Comparison of ENCODE assay signal across 12 cellular contexts in the genomic region with DNA sequence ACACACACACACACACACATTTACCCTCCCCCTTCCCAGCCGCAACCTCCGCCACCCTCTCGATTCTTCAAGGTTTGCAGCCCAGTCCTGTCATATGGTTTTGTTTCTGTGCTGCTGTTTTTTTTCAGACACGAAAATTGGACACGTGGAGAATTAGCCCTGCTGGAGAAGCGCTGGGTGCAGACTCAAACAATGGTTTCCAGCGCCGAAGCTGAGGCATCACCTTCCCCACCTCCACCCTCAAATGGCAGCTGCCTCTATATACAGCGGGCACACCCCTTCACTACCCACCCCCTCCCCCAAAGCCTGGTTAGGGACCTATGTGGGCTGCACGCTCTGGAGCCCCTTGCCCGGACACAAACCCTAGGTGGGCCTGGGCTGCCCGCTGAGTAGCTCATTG.
DNase-seq lines count a peak whose midpoint lies in the region; ATAC-seq and TF ChIP-seq lines count a peak whose summit lies in the region.
"Had no signal": no experiment of that assay in that cellular context is flagged by ENCODE, and none has a peak within 500 bp of the region (broad histone marks: within the 10 kb centered on the region; RNA-seq: fewer than 3 reads in every experiment).

No MANE protein-coding gene starts in this region.

- peak overlapping the region; percentile 63 for H3K4me3 Mint-ChIP-seq in activated naive CD8-positive, alpha-beta T cell
- H3K4me3 Mint-ChIP-seq in activated naive CD8-positive, alpha-beta T cell treated with anti-CD3 and anti-CD28 coated beads, Interleukin-2, amount 50 U/mL, for 24 hours, result no peak overlapping the region
- H3K4me3 Mint-ChIP-seq in type B pancreatic cell, result peak overlapping the region; percentile 76

- H3K9me3 Mint-ChIP-seq in activated naive CD8-positive, alpha-beta T cell (ENCODE audit: low read depth), result no peaks in the 10 kb centered on the region
- no peaks in the 10 kb centered on the region for H3K9me3 Mint-ChIP-seq in activated naive CD8-positive, alpha-beta T cell treated with anti-CD3 and anti-CD28 coated beads, Interleukin-2, amount 50 U/mL, for 24 hours
- H3K9me3 Mint-ChIP-seq in type B pancreatic cell, result no peaks in the 10 kb centered on the region

- DNase-seq in activated naive CD8-positive, alpha-beta T cell treated with anti-CD3 and anti-CD28 coated beads, Interleukin-2, amount 50 U/mL, for 24 hours, result no peak
- DNase-seq in WERI-Rb-1 (peak; percentile 18), type B pancreatic cell (ENCODE audit: extremely low spot score, unreplicated experiment) (no peak), hippocampal formation (lab: John Stamatoyannopoulos, UW) (no peak)
- no peak for DNase-seq in stimulated activated CD4-positive, alpha-beta T cell treated with anti-CD3 and anti-CD28 coated beads, Interleukin-12 subunit alpha, Interleukin-12 subunit beta, amount 100 ng/mL, for 4 hours
- DNase-seq: activated CD4-positive, CD25-positive, alpha-beta regulatory T cell; NCI-H748 treated with DMSO at 0.1 percent for 48 hours had no signal

- ATAC-seq in activated naive CD8-positive, alpha-beta T cell treated with anti-CD3 and anti-CD28 coated beads, Interleukin-2, amount 50 U/mL, for 24 hours, result no peak
- no peak for ATAC-seq in HG03025 (IDR thresholded peaks at IDR 0.05; ENCODE audit: low FRiP score, unreplicated experiment)

- H3K4me3 ChIP-seq in WERI-Rb-1 (ENCODE audit: low read depth, low read length) (peak overlapping the region; percentile 59), iPS-18c (ENCODE audit: insufficient read depth, low read depth, low read length) (peak overlapping the region; percentile 40)
- H3K4me3 ChIP-seq: SJCRH30 had no signal

- TF ChIP-seq CTCF in WERI-Rb-1 (IDR thresholded peaks at IDR 0.05; ENCODE audit: low read depth, low read length), result no peak
- TF ChIP-seq CTCF in type B pancreatic cell (conservative IDR thresholded peaks at IDR 0.05), result no peak

- peak overlapping the region; percentile 96 for H3K27ac ChIP-seq in WERI-Rb-1
- H3K27ac ChIP-seq: SJCRH30 had no signal

- H3K4me1 Mint-ChIP-seq in activated naive CD8-positive, alpha-beta T cell (ENCODE audit: low read depth), result peaks cover 30% of the 10 kb centered on the region
- peaks cover 37% of the 10 kb centered on the region for H3K4me1 Mint-ChIP-seq in activated naive CD8-positive, alpha-beta T cell treated with anti-CD3 and anti-CD28 coated beads, Interleukin-2, amount 50 U/mL, for 24 hours
- peaks cover 25% of the 10 kb centered on the region for H3K4me1 Mint-ChIP-seq in type B pancreatic cell (ENCODE audit: unreplicated experiment)

- H3K27me3 Mint-ChIP-seq in activated naive CD8-positive, alpha-beta T cell, result peaks cover 4% of the 10 kb centered on the region
- H3K27me3 Mint-ChIP-seq in activated naive CD8-positive, alpha-beta T cell treated with anti-CD3 and anti-CD28 coated beads, Interleukin-2, amount 50 U/mL, for 24 hours, result peaks cover 30% of the 10 kb centered on the region
- H3K27me3 Mint-ChIP-seq in type B pancreatic cell, result peaks cover 28% of the 10 kb centered on the region

- H3K9me3 ChIP-seq in WERI-Rb-1 (ENCODE audit: severe bottlenecking), result peaks cover 11% of the 10 kb centered on the region
- peaks cover 5% of the 10 kb centered on the region for H3K9me3 ChIP-seq in iPS-18c (ENCODE audit: control insufficient read depth, insufficient read depth, low read length)
- H3K9me3 ChIP-seq: SJCRH30, spleen had no signal

- H3K27me3 ChIP-seq in WERI-Rb-1 (ENCODE audit: insufficient read depth, low read depth, severe bottlenecking), result peaks cover 84% of the 10 kb centered on the region
- H3K27me3 ChIP-seq: SJCRH30 had no signal

- H3K36me3 ChIP-seq in WERI-Rb-1, result no peaks in the 10 kb centered on the region
- H3K36me3 ChIP-seq: SJCRH30, spleen had no signal

- H3K36me3 Mint-ChIP-seq in activated naive CD8-positive, alpha-beta T cell, result no peaks in the 10 kb centered on the region
- H3K36me3 Mint-ChIP-seq in activated naive CD8-positive, alpha-beta T cell treated with anti-CD3 and anti-CD28 coated beads, Interleukin-2, amount 50 U/mL, for 24 hours (ENCODE audit: low read depth), result no peaks in the 10 kb centered on the region
- H3K36me3 Mint-ChIP-seq in type B pancreatic cell, result no peaks in the 10 kb centered on the region

- H3K27ac Mint-ChIP-seq in activated naive CD8-positive, alpha-beta T cell, result no peak overlapping the region
- H3K27ac Mint-ChIP-seq in activated naive CD8-positive, alpha-beta T cell treated with anti-CD3 and anti-CD28 coated beads, Interleukin-2, amount 50 U/mL, for 24 hours, result no peak overlapping the region
- H3K27ac Mint-ChIP-seq in type B pancreatic cell, result no peak overlapping the region
